Comparison of ENCODE assay signal across 8 cellular contexts in the genomic region with DNA sequence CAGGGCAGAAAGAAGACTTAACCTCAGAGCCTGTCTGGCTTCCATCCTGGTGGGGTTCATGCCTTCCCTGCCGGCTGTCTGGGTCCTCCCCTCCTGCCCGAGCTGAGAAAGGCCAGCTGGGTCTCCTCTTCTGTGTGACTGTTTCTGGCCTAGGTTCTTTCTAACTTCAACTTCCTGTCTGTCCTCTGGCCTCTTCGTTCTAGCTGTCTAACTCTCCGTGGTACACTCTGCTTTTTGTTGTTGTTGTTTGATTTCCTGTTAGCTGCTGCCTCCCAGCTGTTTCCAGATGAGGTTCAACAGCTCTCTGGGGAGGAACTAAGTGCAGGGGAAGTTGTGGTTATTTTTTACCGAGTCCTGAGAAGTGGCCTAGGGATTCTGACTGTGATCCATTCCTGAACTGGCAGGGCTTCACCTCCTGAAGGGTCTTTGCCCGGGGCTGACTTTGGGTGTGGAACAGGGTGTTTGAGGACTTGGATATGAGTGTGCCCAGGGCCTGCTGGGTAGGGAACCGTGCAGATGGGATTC. TPM values are rescaled to one million over a fixed set of nuclear protein-coding genes. Genes with fewer than 3 reads are reported as not detected.
DNase-seq lines count a peak whose midpoint lies in the region; ATAC-seq and TF ChIP-seq lines count a peak whose summit lies in the region.

No MANE protein-coding gene starts in this region.

- TF ChIP-seq POLR2A in vagina (IDR thresholded peaks at IDR 0.05) = no peak

- no peaks in the 10 kb centered on the region for H3K27me3 ChIP-seq in vagina

- POLR2A ChIA-PET in OCI-LY7 (lab: Charles Lee) = interaction anchor here (0.5 to 2.2 kb wide), 5 partner anchors 8 to 75 kb away, joined by 3 to 8 read pairs (median 5); no protein-coding TSS in a partner anchor

- TF ChIP-seq CTCF in OCI-LY7 (conservative IDR thresholded peaks at IDR 0.05; ENCODE audit: low read length) (no peak), vagina (IDR thresholded peaks at IDR 0.05) (no peak)

- CTCF ChIA-PET in OCI-LY7 (lab: Charles Lee; ENCODE audit: unreplicated experiment) = no interaction called here

- no peaks in the 10 kb centered on the region for H3K9me2 ChIP-seq in OCI-LY7 (ENCODE audit: insufficient read depth, low read length)

- peak overlapping the region; percentile 36; the same call in 1 of the 2 replicates for H3K4me3 ChIP-seq in GM08714 (ENCODE audit: low read length)
- peak overlapping the region; percentile 96 for H3K4me3 ChIP-seq in OCI-LY7 (ENCODE audit: low read depth, low read length, poor library complexity, severe bottlenecking)
- peak overlapping the region; percentile 68 to 78 for H3K4me3 ChIP-seq in vagina

- H3K9me3 ChIP-seq in OCI-LY7 (ENCODE audit: low read length) (no peaks in the 10 kb centered on the region), vagina (no peaks in the 10 kb centered on the region)

- peaks cover 31% of the 10 kb centered on the region for H4K20me1 ChIP-seq in OCI-LY7 (ENCODE audit: insufficient read depth, low read length)

- H3K36me3 ChIP-seq in OCI-LY7 (ENCODE audit: insufficient read depth, low read length) = peaks cover 31% of the 10 kb centered on the region
- H3K36me3 ChIP-seq in vagina = no peaks in the 10 kb centered on the region

- peak overlapping the region; percentile 89 for H3K4me2 ChIP-seq in OCI-LY7 (ENCODE audit: low read length)

- H2AFZ ChIP-seq in OCI-LY7 (ENCODE audit: low read length) = no peak overlapping the region

- ATAC-seq in GM21786 (IDR thresholded peaks at IDR 0.05; ENCODE audit: unreplicated experiment) = peak; percentile 53
- ATAC-seq in HG03280 (IDR thresholded peaks at IDR 0.05; ENCODE audit: unreplicated experiment) = no peak
- no peak for ATAC-seq in GM18868 (IDR thresholded peaks at IDR 0.05; ENCODE audit: unreplicated experiment)

- H3K27ac ChIP-seq in OCI-LY7 (ENCODE audit: low read depth, low read length, poor library complexity, severe bottlenecking) (peak overlapping the region; percentile 54), caudate nucleus (ENCODE audit: low read depth, low read length) (peak overlapping the region; percentile 9), vagina (peak overlapping the region; percentile 84)

- H3K4me1 ChIP-seq in OCI-LY7 (ENCODE audit: insufficient read depth, low read length, poor library complexity, severe bottlenecking) = peaks cover 51% of the 10 kb centered on the region
- peaks cover 74% of the 10 kb centered on the region for H3K4me1 ChIP-seq in vagina

- H3K79me2 ChIP-seq in OCI-LY7 (ENCODE audit: insufficient read depth, low read depth, low read length) = peaks cover 44% of the 10 kb centered on the region

- no TSS peak for BruUV-seq in OCI-LY7 (replicated peaks; lab: Mats Ljungman, UMichigan)

- DNase-seq in OCI-LY7 (ENCODE audit: low spot score) = peak; percentile 85
- peak in 3 of 61 donors; percentile 15 to 28 (median 26) for DNase-seq in caudate nucleus (lab: John Stamatoyannopoulos, UW)
- DNase-seq in lung microvascular endothelial cell (ENCODE audit: low read depth in 2 of 2) = peak; percentile 36 to 64
- no peak for DNase-seq in vagina (ENCODE audit: extremely low spot score in 2 of 2)

- intact Hi-C loops in OCI-LY7 (cut with micrococcal nuclease; ENCODE audit: unreplicated experiment) = no loop called here
- intact Hi-C loops in vagina (cut with DNase I) = no loop called here

RNA-seq across cellular contexts. Expression of gene MLXIP, which starts 3.2 kb away (rescaled TPM):
- 18.6 and 27.5 TPM in 2 replicates for total RNA-seq in OCI-LY7 (2014; rRNA removed; shearing (Covaris generic))
- 44.7 and 59.9 TPM in 2 replicates for total RNA-seq in OCI-LY7 (2022)
- total RNA-seq in lung microvascular endothelial cell = 15.7 and 20.0 TPM in 2 replicates
- 16.9 TPM for total RNA-seq in vagina

Comparison
In these comparisons a context has a peak if more than half of its experiments do, and no peak if none do; other contexts are left out.
1. H3K4me3 ChIP-seq: peak in every context shown above with its lines; median percentile 96 in OCI-LY7; 73 in vagina; 36 in GM08714.
2. DNase-seq: peak in OCI-LY7 (single experiment) and lung microvascular endothelial cell (2 of 2); none in vagina (0 of 2).
3. H3K27ac ChIP-seq: peak in every context shown above with its lines; median percentile 84 in vagina; 54 in OCI-LY7; 9 in caudate nucleus.